Comparison of ENCODE assay signal across 30 cellular contexts in the genomic region with DNA sequence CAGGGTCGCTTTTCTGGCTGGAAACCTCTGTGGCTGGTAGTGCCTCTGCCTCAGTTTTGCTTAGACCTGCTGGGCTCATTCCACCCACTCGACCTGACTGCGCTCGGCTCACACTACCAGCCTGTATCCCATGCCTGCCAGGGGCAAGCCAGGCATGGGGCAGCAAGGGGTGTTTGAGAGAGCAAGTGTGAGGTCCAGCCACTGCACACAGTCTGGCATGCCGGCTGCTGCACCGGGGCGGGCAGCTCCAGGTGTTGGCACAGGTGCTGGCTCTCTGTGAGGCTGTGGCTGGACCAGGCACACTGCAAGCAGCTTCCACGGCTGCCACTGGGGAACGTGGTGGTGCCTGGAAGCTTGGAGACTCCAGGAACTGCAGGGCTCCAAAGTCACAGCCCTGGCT.
"Had no signal": no experiment of that assay in that cellular context is flagged by ENCODE, and none has a peak within 500 bp of the region (broad histone marks: within the 10 kb centered on the region; RNA-seq: fewer than 3 reads in every experiment).

No MANE protein-coding gene starts in this region.

- H3K27me3 Mint-ChIP-seq: activated CD4-positive, alpha-beta memory T cell treated with anti-CD3 and anti-CD28 coated beads, Interleukin-2, amount 10 ng/mL, durations not matched to agents 7 days and 5 days; activated CD4-positive, alpha-beta T cell treated with anti-CD3 and anti-CD28 coated beads for 36 hours; activated CD4-positive, alpha-beta T cell treated with anti-CD3 and anti-CD28 coated beads, Interleukin-2, amount 10 ng/mL, durations not matched to agents 7 days and 5 days; activated naive CD8-positive, alpha-beta T cell; activated T-cell treated with anti-CD3 and anti-CD28 coated beads, Interleukin-2, amount 50 U/mL, for 24 hours; activated T-helper 17 cell treated with anti-CD3 and anti-CD28 coated beads, Interleukin-2, amount 50 U/mL, for 72 hours; central memory CD8-positive, alpha-beta T cell; dendritic cell treated with granulocyte-macrophage colony-stimulating factor and Interleukin-4, amounts not matched to agents 40 ng/mL and 50 ng/mL, for 4 days had no signal

- FAIRE-seq: astrocyte, bronchial epithelial cell, frontal cortex had no signal

- H3K9me3 Mint-ChIP-seq: activated CD4-positive, alpha-beta T cell treated with anti-CD3 and anti-CD28 coated beads, Interleukin-2, amount 10 ng/mL, durations not matched to agents 7 days and 5 days; activated T-helper 17 cell treated with anti-CD3 and anti-CD28 coated beads, Interleukin-2, amount 50 U/mL, for 72 hours; central memory CD8-positive, alpha-beta T cell; dendritic cell treated with granulocyte-macrophage colony-stimulating factor and Interleukin-4, amounts not matched to agents 40 ng/mL and 50 ng/mL, for 4 days had no signal

- H3K27ac ChIP-seq: brain microvascular endothelial cell, coronary artery, dorsolateral prefrontal cortex had no signal

- H3K27me3 ChIP-seq: brain microvascular endothelial cell, dorsolateral prefrontal cortex had no signal

- H3K4me3 Mint-ChIP-seq: activated CD4-positive, alpha-beta memory T cell treated with anti-CD3 and anti-CD28 coated beads, Interleukin-2, amount 10 ng/mL, durations not matched to agents 7 days and 5 days; activated CD4-positive, alpha-beta T cell treated with anti-CD3 and anti-CD28 coated beads for 36 hours; activated CD4-positive, alpha-beta T cell treated with anti-CD3 and anti-CD28 coated beads, Interleukin-2, amount 10 ng/mL, durations not matched to agents 7 days and 5 days; activated naive CD8-positive, alpha-beta T cell; activated T-cell treated with anti-CD3 and anti-CD28 coated beads, Interleukin-2, amount 50 U/mL, for 24 hours; activated T-helper 17 cell treated with anti-CD3 and anti-CD28 coated beads, Interleukin-2, amount 50 U/mL, for 72 hours; central memory CD8-positive, alpha-beta T cell; dendritic cell treated with granulocyte-macrophage colony-stimulating factor and Interleukin-4, amounts not matched to agents 40 ng/mL and 50 ng/mL, for 4 days; endodermal cell had no signal

- H3K36me3 ChIP-seq: brain microvascular endothelial cell had no signal

- DNase-seq: activated CD4-positive, alpha-beta memory T cell treated with anti-CD3 and anti-CD28 coated beads, Interleukin-2, amount 10 ng/mL, durations not matched to agents 7 days and 5 days; activated CD4-positive, alpha-beta T cell treated with anti-CD3 and anti-CD28 coated beads for 36 hours; activated CD4-positive, alpha-beta T cell treated with anti-CD3 and anti-CD28 coated beads, Interleukin-2, amount 10 ng/mL, durations not matched to agents 7 days and 5 days; activated CD4-positive, alpha-beta T cell treated with anti-CD3 and anti-CD28 coated beads, Interleukin-2, amount 50 U/mL, for 4 hours; activated CD4-positive, CD25-positive, alpha-beta regulatory T cell; activated CD4-positive, CD25-positive, alpha-beta regulatory T cell treated with anti-CD3 and anti-CD28 coated beads, Interleukin-2, amount 50 U/mL, for 72 hours; activated CD8-positive, alpha-beta memory T cell treated with anti-CD3 and anti-CD28 coated beads, Interleukin-2, amount 50 U/mL, for 48 hours; activated effector memory CD4-positive, alpha-beta T cell treated with Interleukin-2 at 50 U/mL for 16 hours; activated gamma-delta T cell treated with Interleukin-2 at 50 U/mL for 16 hours; activated naive CD4-positive, alpha-beta T cell treated with anti-CD3 and anti-CD28 coated beads, Interleukin-2, amount 50 U/mL, for 16 hours; activated naive CD4-positive, alpha-beta T cell treated with Interleukin-2 at 50 U/mL for 16 hours; activated T-cell treated with anti-CD3 and anti-CD28 coated beads for 4 hours; activated T-cell treated with anti-CD3 and anti-CD28 coated beads, Interleukin-2, amount 50 U/mL, for 24 hours; amniotic stem cell; anterior cingulate cortex; brain microvascular endothelial cell; dorsolateral prefrontal cortex; effector memory CD4-positive, alpha-beta T cell; endodermal cell; foreskin fibroblast; T-helper 2 cell had no signal

- H3K27ac Mint-ChIP-seq: activated CD4-positive, alpha-beta memory T cell treated with anti-CD3 and anti-CD28 coated beads, Interleukin-2, amount 10 ng/mL, durations not matched to agents 7 days and 5 days; activated CD4-positive, alpha-beta T cell treated with anti-CD3 and anti-CD28 coated beads for 36 hours; activated CD4-positive, alpha-beta T cell treated with anti-CD3 and anti-CD28 coated beads, Interleukin-2, amount 10 ng/mL, durations not matched to agents 7 days and 5 days; activated T-cell treated with anti-CD3 and anti-CD28 coated beads, Interleukin-2, amount 50 U/mL, for 24 hours; activated T-helper 17 cell treated with anti-CD3 and anti-CD28 coated beads, Interleukin-2, amount 50 U/mL, for 72 hours; dendritic cell treated with granulocyte-macrophage colony-stimulating factor and Interleukin-4, amounts not matched to agents 40 ng/mL and 50 ng/mL, for 4 days; endodermal cell had no signal

- ATAC-seq: activated CD4-positive, alpha-beta T cell treated with anti-CD3 and anti-CD28 coated beads for 36 hours; activated T-helper 17 cell treated with anti-CD3 and anti-CD28 coated beads, Interleukin-2, amount 50 U/mL, for 72 hours; esophagus mucosa had no signal

- H3K4me1 Mint-ChIP-seq: activated CD4-positive, alpha-beta memory T cell treated with anti-CD3 and anti-CD28 coated beads, Interleukin-2, amount 10 ng/mL, durations not matched to agents 7 days and 5 days; activated CD4-positive, alpha-beta T cell treated with anti-CD3 and anti-CD28 coated beads for 36 hours; activated CD4-positive, alpha-beta T cell treated with anti-CD3 and anti-CD28 coated beads, Interleukin-2, amount 10 ng/mL, durations not matched to agents 7 days and 5 days; activated T-helper 17 cell treated with anti-CD3 and anti-CD28 coated beads, Interleukin-2, amount 50 U/mL, for 72 hours; central memory CD8-positive, alpha-beta T cell; endodermal cell had no signal

- H3K4me3 ChIP-seq: coronary artery, dorsolateral prefrontal cortex had no signal
